1 cellular context compared by ENCODE assay signal in the genomic region with DNA sequence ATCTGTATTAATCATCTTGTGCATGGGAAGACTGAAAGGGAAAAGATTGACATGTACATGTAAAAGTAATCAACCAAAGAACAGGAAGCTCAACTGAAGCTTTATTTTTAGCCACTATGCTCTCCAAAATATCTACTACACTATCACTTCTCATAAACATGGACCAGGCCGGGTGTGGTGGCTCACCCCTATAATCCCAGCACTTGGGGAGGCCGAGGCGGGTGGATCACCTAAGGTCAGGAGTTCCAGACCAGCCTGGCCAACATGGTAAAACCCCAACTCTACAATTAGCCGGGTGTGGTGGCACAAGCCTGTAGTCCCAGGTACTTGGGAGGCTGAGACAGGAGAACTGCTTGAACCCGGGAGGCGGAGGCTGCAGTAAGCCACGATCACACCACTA.
TF ChIP-seq lines count a peak whose summit lies in the region.

No MANE protein-coding gene starts in this region.

TF ChIP-seq in H1, 55 proteins besides CTCF, POLR2A, EP300 and RAD21:
- TF ChIP-seq POLR2AphosphoS5 (IDR thresholded peaks at IDR 0.05; ENCODE audit: low read depth, low read length) = peak; percentile 58
